In genomic region chr4:163350672-163351071, GRCh38 we compare ENCODE assay signal across 23 cellular contexts. TPM values are rescaled to one million over a fixed set of nuclear protein-coding genes. Genes with fewer than 3 reads are reported as not detected.
"Had no signal": no experiment of that assay in that cellular context is flagged by ENCODE, and none has a peak within 500 bp of the region (broad histone marks: within the 10 kb centered on the region; RNA-seq: fewer than 3 reads in every experiment).

No MANE protein-coding gene starts in this region.

- H3K4me1 ChIP-seq: gastroesophageal sphincter, prostate gland, suprapubic skin, upper lobe of left lung had no signal

- ATAC-seq: activated CD8-positive, alpha-beta memory T cell treated with anti-CD3 and anti-CD28 coated beads, Interleukin-2, amount 10 ng/mL, durations not matched to agents 7 days and 5 days; gastroesophageal sphincter; natural killer cell; sciatic nerve; stimulated activated naive CD8-positive, alpha-beta T cell treated with anti-CD3 and anti-CD28 coated beads, Interleukin-15, Interleukin-2, amounts not matched to agents 100 U/mL and 50 U/mL, for 24 hours had no signal

- H3K36me3 ChIP-seq: gastroesophageal sphincter, prostate gland, suprapubic skin, upper lobe of left lung had no signal

- DNase-seq: activated CD4-positive, alpha-beta T cell treated with anti-CD3 and anti-CD28 coated beads for 1 hour; activated CD4-positive, alpha-beta T cell treated with anti-CD3 and anti-CD28 coated beads, Interleukin-2, amount 50 U/mL, for 48 hours; activated CD8-positive, alpha-beta memory T cell treated with anti-CD3 and anti-CD28 coated beads, Interleukin-2, amount 10 ng/mL, durations not matched to agents 7 days and 5 days; activated gamma-delta T cell treated with Interleukin-2 at 50 U/mL for 16 hours; activated naive CD8-positive, alpha-beta T cell treated with anti-CD3 and anti-CD28 coated beads for 36 hours; activated T-cell treated with anti-CD3 and anti-CD28 coated beads, Interleukin-2, amount 50 U/mL, for 24 hours; anterior cingulate cortex; effector CD4-positive, alpha-beta T cell; natural killer cell; nucleus accumbens; stimulated activated CD4-positive, alpha-beta T cell treated with anti-CD3 and anti-CD28 coated beads, Interleukin-2, amount 100 ng/mL, for 24 hours; stimulated activated naive CD8-positive, alpha-beta T cell treated with anti-CD3 and anti-CD28 coated beads, Interleukin-15, Interleukin-2, amounts not matched to agents 100 U/mL and 50 U/mL, for 24 hours; T-helper 9 cell; upper lobe of left lung had no signal

- H3K27ac ChIP-seq: coronary artery, gastroesophageal sphincter, prostate gland, suprapubic skin, upper lobe of left lung had no signal

- H3K4me3 ChIP-seq: coronary artery, gastroesophageal sphincter, prostate gland, suprapubic skin, upper lobe of left lung had no signal

- H3K9me3 ChIP-seq: gastroesophageal sphincter, prostate gland, suprapubic skin, upper lobe of left lung had no signal

RNA-seq across cellular contexts. Expression of gene NPY5R, which starts 7.0 kb away (rescaled TPM):
- total RNA-seq: activated CD8-positive, alpha-beta memory T cell treated with anti-CD3 and anti-CD28 coated beads, Interleukin-2, amount 10 ng/mL, durations not matched to agents 7 days and 5 days; activated naive CD8-positive, alpha-beta T cell treated with anti-CD3 and anti-CD28 coated beads for 36 hours; cardiac septum; endothelial cell of umbilical vein; fibroblast of lung; lung microvascular endothelial cell; natural killer cell had no signal
- polyA plus RNA-seq: endothelial cell of umbilical vein, fibroblast of lung had no signal

RNA-seq across cellular contexts. Expression of gene NPY1R, which starts 18.3 kb away (rescaled TPM):
- total RNA-seq: activated CD8-positive, alpha-beta memory T cell treated with anti-CD3 and anti-CD28 coated beads, Interleukin-2, amount 10 ng/mL, durations not matched to agents 7 days and 5 days; activated naive CD8-positive, alpha-beta T cell treated with anti-CD3 and anti-CD28 coated beads for 36 hours; endothelial cell of umbilical vein; natural killer cell had no signal
